8 cellular contexts compared by ENCODE assay signal in the genomic region with DNA sequence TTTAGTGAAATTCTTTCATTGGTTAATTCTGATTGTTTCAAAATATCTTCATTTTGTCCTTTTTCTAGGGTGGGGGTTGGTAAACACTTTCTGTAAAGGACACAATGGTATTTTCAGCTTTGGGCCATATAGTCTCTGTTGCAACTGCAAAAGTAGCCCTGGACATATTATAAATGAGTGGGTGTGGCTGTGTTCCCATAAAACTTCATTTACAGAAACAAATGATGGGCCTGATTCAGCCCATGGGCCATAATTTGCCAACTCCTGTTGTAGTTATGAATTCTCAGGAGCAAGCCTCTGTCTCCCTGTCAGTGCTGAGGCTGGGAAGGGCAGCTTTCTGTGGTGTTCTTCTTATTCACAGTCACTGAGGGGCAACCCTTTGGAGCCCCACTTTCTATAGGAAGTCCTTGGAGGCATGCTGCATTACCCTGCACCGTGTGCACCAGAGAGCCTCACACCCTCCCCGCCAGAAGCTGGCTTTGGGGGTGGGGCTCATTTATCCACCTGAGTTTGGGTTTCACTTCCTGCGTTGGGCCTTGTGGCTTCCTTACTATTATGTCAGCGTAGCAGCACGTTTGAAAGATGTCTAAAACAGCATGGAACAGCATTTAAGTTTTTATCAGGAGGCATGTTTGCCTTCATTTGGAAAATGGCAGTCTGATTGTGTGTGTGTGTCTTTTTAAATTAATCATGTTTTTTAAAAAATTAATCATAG.
DNase-seq lines count a peak whose midpoint lies in the region; ATAC-seq and TF ChIP-seq lines count a peak whose summit lies in the region.
"Not testable (repeated sequence)": the region's sequence is repeated elsewhere in the genome, so short reads cannot be mapped to it uniquely, and the experiment has no call there.

No MANE protein-coding gene starts in this region.

- peak in 9 of 10 experiments; percentile 12 to 56 (median 18) for DNase-seq in CD4-positive, alpha-beta T cell
- peak in 3 of 5 experiments; percentile 15 to 78 (median 19) for DNase-seq in T-helper 2 cell
- peak; percentile 59 for DNase-seq in activated T-helper 2 cell treated with anti-CD3 and anti-CD28 coated beads, Interferon-gamma antibody, Interleukin-2, Interleukin-4, amounts not matched to agents 10 μg/mL and 5 μg/mL and 100 μg/mL, durations not matched to agents 14 hours and 24 hours and 36 hours (ENCODE audit: low spot score)
- peak in 9 of 10 donors; percentile 15 to 72 (median 33) for DNase-seq in naive thymus-derived CD8-positive, alpha-beta T cell

- CTCF ChIA-PET in CD4-positive, alpha-beta T cell (lab: Charles Lee) = interaction anchor here (0.6 to 1.8 kb wide), 2 partner anchors 16 to 40 kb away, joined by 3 to 6 read pairs; no protein-coding TSS in a partner anchor

- H3K4me1 Mint-ChIP-seq in CD4-positive, alpha-beta T cell (ENCODE audit: low read depth) = peaks cover 44% of the 10 kb centered on the region
- peaks cover 28% of the 10 kb centered on the region for H3K4me1 Mint-ChIP-seq in activated T-helper 2 cell treated with anti-CD3 and anti-CD28 coated beads, Interferon-gamma antibody, Interleukin-2, Interleukin-4, amounts not matched to agents 10 μg/mL and 5 μg/mL and 100 μg/mL, durations not matched to agents 14 hours and 24 hours and 36 hours (ENCODE audit: low read depth)
- peaks cover 19 to 52% (median 41%) of the 10 kb centered on the region in 4 donors for H3K4me1 Mint-ChIP-seq in naive thymus-derived CD8-positive, alpha-beta T cell

- TF ChIP-seq CTCF in CD4-positive, alpha-beta T cell (IDR thresholded peaks at IDR 0.05) = not testable (repeated sequence)

- not testable (repeated sequence) for H3K9me3 ChIP-seq in CD4-positive, alpha-beta T cell (ENCODE audit: control insufficient read depth, low read length); KOPT-K1 (ENCODE audit: insufficient read depth, low read length, poor library complexity, severe bottlenecking)

- H3K4me3 Mint-ChIP-seq in CD4-positive, alpha-beta T cell = peak overlapping the region; percentile 32
- not testable (repeated sequence) for H3K4me3 Mint-ChIP-seq in activated T-helper 2 cell treated with anti-CD3 and anti-CD28 coated beads, Interferon-gamma antibody, Interleukin-2, Interleukin-4, amounts not matched to agents 10 μg/mL and 5 μg/mL and 100 μg/mL, durations not matched to agents 14 hours and 24 hours and 36 hours (ENCODE audit: low read depth)
- H3K4me3 Mint-ChIP-seq in naive thymus-derived CD8-positive, alpha-beta T cell = peak overlapping the region in 9 of 10 donors; percentile 20 to 66 (median 57)

- H3K36me3 ChIP-seq in KOPT-K1 (ENCODE audit: insufficient read depth, low read length) = not testable (repeated sequence)

- ATAC-seq in CD4-positive, alpha-beta T cell (ENCODE audit: poor library complexity) = peak; percentile 98
- ATAC-seq in GM18870 (IDR thresholded peaks at IDR 0.05; ENCODE audit: unreplicated experiment) (peak; percentile 96), GM21528 (IDR thresholded peaks at IDR 0.05; ENCODE audit: low FRiP score, unreplicated experiment) (peak; percentile 97), HG03025 (IDR thresholded peaks at IDR 0.05; ENCODE audit: low FRiP score, unreplicated experiment) (peak; percentile 90)
- ATAC-seq in naive thymus-derived CD8-positive, alpha-beta T cell = peak; percentile 96 to 98

- POLR2A ChIA-PET in CD4-positive, alpha-beta T cell (lab: Charles Lee) = interaction anchor here (0.7 to 1.2 kb wide), 2 partner anchors 16 to 421 kb away, joined by 3 to 4 read pairs; no protein-coding TSS in a partner anchor
- POLR2A ChIA-PET in naive thymus-derived CD8-positive, alpha-beta T cell (lab: Charles Lee) = interaction anchor here (0.7 kb wide), 1 partner anchor 61 kb away, joined by 3 read pairs; no protein-coding TSS in a partner anchor

- not testable (repeated sequence) for H3K27me3 ChIP-seq in CD4-positive, alpha-beta T cell (ENCODE audit: control insufficient read depth, insufficient read depth, low read length)

- H3K36me3 Mint-ChIP-seq in CD4-positive, alpha-beta T cell (ENCODE audit: low read depth) = peaks cover 11% of the 10 kb centered on the region
- H3K36me3 Mint-ChIP-seq in activated T-helper 2 cell treated with anti-CD3 and anti-CD28 coated beads, Interferon-gamma antibody, Interleukin-2, Interleukin-4, amounts not matched to agents 10 μg/mL and 5 μg/mL and 100 μg/mL, durations not matched to agents 14 hours and 24 hours and 36 hours (ENCODE audit: low read depth) = peaks cover 77% of the 10 kb centered on the region
- H3K36me3 Mint-ChIP-seq in naive thymus-derived CD8-positive, alpha-beta T cell = peaks cover 0 to 21% (median 12%) of the 10 kb centered on the region in 3 donors

- intact Hi-C loops in CD4-positive, alpha-beta T cell (cut with DNase I, micrococcal nuclease); activated T-helper 2 cell treated with anti-CD3 and anti-CD28 coated beads, Interferon-gamma antibody, Interleukin-2, Interleukin-4, amounts not matched to agents 10 μg/mL and 5 μg/mL and 100 μg/mL, durations not matched to agents 14 hours and 24 hours and 36 hours (cut with micrococcal nuclease): not testable (repeated sequence)

- H3K27ac ChIP-seq in CD4-positive, alpha-beta T cell (ENCODE audit: low read depth, low read length) = not testable (repeated sequence)
- H3K27ac ChIP-seq in KOPT-K1 (ENCODE audit: low read depth, low read length, poor library complexity, severe bottlenecking) = peak overlapping the region; percentile 24

- H3K9me3 Mint-ChIP-seq in CD4-positive, alpha-beta T cell; activated T-helper 2 cell treated with anti-CD3 and anti-CD28 coated beads, Interferon-gamma antibody, Interleukin-2, Interleukin-4, amounts not matched to agents 10 μg/mL and 5 μg/mL and 100 μg/mL, durations not matched to agents 14 hours and 24 hours and 36 hours; naive thymus-derived CD8-positive, alpha-beta T cell: not testable (repeated sequence)

- H3K27me3 Mint-ChIP-seq in CD4-positive, alpha-beta T cell; activated T-helper 2 cell treated with anti-CD3 and anti-CD28 coated beads, Interferon-gamma antibody, Interleukin-2, Interleukin-4, amounts not matched to agents 10 μg/mL and 5 μg/mL and 100 μg/mL, durations not matched to agents 14 hours and 24 hours and 36 hours (ENCODE audit: low read depth); naive thymus-derived CD8-positive, alpha-beta T cell: not testable (repeated sequence)

- H3K27ac Mint-ChIP-seq in CD4-positive, alpha-beta T cell = peak overlapping the region; percentile 80
- not testable (repeated sequence) for H3K27ac Mint-ChIP-seq in activated T-helper 2 cell treated with anti-CD3 and anti-CD28 coated beads, Interferon-gamma antibody, Interleukin-2, Interleukin-4, amounts not matched to agents 10 μg/mL and 5 μg/mL and 100 μg/mL, durations not matched to agents 14 hours and 24 hours and 36 hours
- peak overlapping the region; percentile 41 to 94 (median 88) for H3K27ac Mint-ChIP-seq in naive thymus-derived CD8-positive, alpha-beta T cell
